In genomic region chr13:111243981-111244380, GRCh38 we compare ENCODE assay signal across 36 cellular contexts.
"Had no signal": no experiment of that assay in that cellular context is flagged by ENCODE, and none has a peak within 500 bp of the region (broad histone marks: within the 10 kb centered on the region; RNA-seq: fewer than 3 reads in every experiment).

No MANE protein-coding gene starts in this region.

- DNase-seq: Karpas-422, Kasumi-1, MG63, MM.1S, MV-4-11, NCI-H1048, NCI-H1092, NCI-H1092 treated with DMSO at 0.1 percent for 48 hours, NCI-H1105, NCI-H1105 treated with DMSO at 0.1 percent for 48 hours, NCI-H1417, NCI-H1417 treated with DMSO at 0.1 percent for 48 hours, NCI-H1436, NCI-H1436 treated with DMSO at 0.1 percent for 48 hours, NCI-H146, NCI-H1694, NCI-H1694 treated with DMSO at 0.1 percent for 48 hours, NCI-H187, NCI-H187 treated with DMSO at 0.1 percent for 48 hours, NCI-H1930, NCI-H2029, NCI-H2029 treated with DMSO at 0.1 percent for 48 hours, NCI-H2081, NCI-H2081 treated with DMSO at 0.1 percent for 48 hours, NCI-H2107, NCI-H2171, NCI-H2171 treated with DMSO at 0.1 percent for 48 hours, NCI-H2227 treated with DMSO at 0.1 percent for 48 hours, NCI-H226, NCI-H345, NCI-H446, NCI-H446 treated with DMSO at 0.1 percent for 48 hours, NCI-H510A, NCI-H510A treated with DMSO at 0.1 percent for 48 hours, NCI-H524 had no signal

- H3K4me3 ChIP-seq: MG63 had no signal

- H3K27ac ChIP-seq: KMS-11 had no signal

- H3K27me3 ChIP-seq: MG63 had no signal

- H3K9me3 ChIP-seq: MG63 had no signal
